Comparison of ENCODE assay signal across 8 cellular contexts in genomic region chr19:4328243-4328990, GRCh38. TPM values are rescaled to one million over a fixed set of nuclear protein-coding genes. Genes with fewer than 3 reads are reported as not detected.
DNase-seq lines count a peak whose midpoint lies in the region; ATAC-seq, FAIRE-seq and TF ChIP-seq lines count a peak whose summit lies in the region.

No MANE protein-coding gene starts in this region.

- peak; percentile 84 for ATAC-seq in HG03439 (IDR thresholded peaks at IDR 0.05; ENCODE audit: unreplicated experiment)

- peak overlapping the region; percentile 51 for H3K18ac ChIP-seq in trophoblast cell (ENCODE audit: low read length)

- H2AFZ ChIP-seq in trophoblast cell (ENCODE audit: insufficient read depth, low read length, poor library complexity), result peak overlapping the region; percentile 82

- peaks cover 5% of the 10 kb centered on the region for H3K27me3 ChIP-seq in SJSA1 (replicated peaks)
- H3K27me3 ChIP-seq in cardiac muscle cell, result no peaks in the 10 kb centered on the region
- no peaks in the 10 kb centered on the region for H3K27me3 ChIP-seq in trophoblast cell (ENCODE audit: insufficient read depth, low read length)
- no peaks in the 10 kb centered on the region for H3K27me3 ChIP-seq in thyroid gland

- peak in 1 of 2 donors; percentile 39 for TF ChIP-seq POLR2A in thyroid gland (IDR thresholded peaks at IDR 0.05)

- peak overlapping the region; percentile 96 for H3K4me2 ChIP-seq in trophoblast cell (ENCODE audit: low read length)

- H3K9me3 ChIP-seq in SJSA1 (replicated peaks) (no peaks in the 10 kb centered on the region), cardiac muscle cell (ENCODE audit: low read depth) (no peaks in the 10 kb centered on the region), trophoblast cell (ENCODE audit: insufficient read depth, low read depth, low read length) (peaks cover 10% of the 10 kb centered on the region), thyroid gland (no peaks in the 10 kb centered on the region)

- no peaks in the 10 kb centered on the region for H3K79me1 ChIP-seq in trophoblast cell (ENCODE audit: low read length)

- no peak overlapping the region for H4K12ac ChIP-seq in trophoblast cell (ENCODE audit: low read depth, low read length)

- WGBS in trophoblast cell (ENCODE audit: extremely low coverage, insufficient coverage, insufficient read length), result no CpG with 5 or more reads among the region's 49 CpGs
- WGBS in thyroid gland, 2 donors, result 5 to 6% methylated on average over 30 of the region's 49 CpGs

- TF ChIP-seq CTCF in cardiac muscle cell (IDR thresholded peaks at IDR 0.05; ENCODE audit: low read depth, low read length) (no peak), thyroid gland (IDR thresholded peaks at IDR 0.05) (peak in 1 of 6 experiments; percentile 35)

- peak; percentile 97 for FAIRE-seq in GM19239 (lab: Jason Lieb, UNC)

- H3K4me1 ChIP-seq in SJSA1 (replicated peaks), result peaks cover 18% of the 10 kb centered on the region
- no peaks in the 10 kb centered on the region for H3K4me1 ChIP-seq in cardiac muscle cell (ENCODE audit: low read depth)
- H3K4me1 ChIP-seq in trophoblast cell (ENCODE audit: control insufficient read depth in 1 of 2, insufficient read depth in 2 of 2, low read length in 2 of 2), result peaks cover 13 to 15% of the 10 kb centered on the region in 2 experiments
- peaks cover 8 to 20% of the 10 kb centered on the region in 2 donors for H3K4me1 ChIP-seq in thyroid gland

- no peak overlapping the region for H3K27ac ChIP-seq in SJSA1
- H3K27ac ChIP-seq in cardiac muscle cell, result peak overlapping the region; percentile 72
- no peak overlapping the region for H3K27ac ChIP-seq in trophoblast cell (ENCODE audit: low read depth, low read length)
- H3K27ac ChIP-seq in thyroid gland, result no peak overlapping the region

- no peak overlapping the region for H2BK12ac ChIP-seq in trophoblast cell (ENCODE audit: low read length)

- peak; percentile 98 for DNase-seq in AG08395 (ENCODE audit: low spot score)
- peak; percentile 88 for DNase-seq in GM19239 (ENCODE audit: insufficient read length, low spot score)
- DNase-seq in SJSA1 (ENCODE audit: low read depth in 1 of 2, low spot score in 2 of 2), result peak; percentile 87 to 98
- peak; percentile 92 for DNase-seq in activated naive CD4-positive, alpha-beta T cell treated with anti-CD3 and anti-CD28 coated beads, Interleukin-2, amount 50 U/mL, for 16 hours
- peak; percentile 93 to 99 for DNase-seq in cardiac muscle cell (ENCODE audit: low read depth in 1 of 2, low spot score in 1 of 2)
- peak; percentile 77 to 95 for DNase-seq in trophoblast cell
- peak; percentile 88 to 94 for DNase-seq in thyroid gland

- H2BK120ac ChIP-seq in trophoblast cell (ENCODE audit: insufficient read depth, low read length, poor library complexity), result no peak overlapping the region

- H3K14ac ChIP-seq in trophoblast cell (ENCODE audit: low read length), result no peak overlapping the region

- peak overlapping the region; percentile 31 for H3K4ac ChIP-seq in trophoblast cell (ENCODE audit: low read depth, low read length)

- intact Hi-C loops in thyroid gland (cut with DNase I), result no loop called here

- H3K36me3 ChIP-seq in SJSA1 (no peaks in the 10 kb centered on the region), cardiac muscle cell (no peaks in the 10 kb centered on the region), trophoblast cell (ENCODE audit: control insufficient read depth in 1 of 2, insufficient read depth in 2 of 2, low read length in 2 of 2) (peaks cover 2 to 9% of the 10 kb centered on the region in 2 experiments), thyroid gland (no peaks in the 10 kb centered on the region)

- H2AK5ac ChIP-seq in trophoblast cell (ENCODE audit: low read length), result no peak overlapping the region

- no peaks in the 10 kb centered on the region for H3K79me2 ChIP-seq in trophoblast cell (ENCODE audit: control insufficient read depth, insufficient read depth, low read length, poor library complexity)

- peak overlapping the region; percentile 42 for H4K8ac ChIP-seq in trophoblast cell (ENCODE audit: low read depth, low read length)

- H2BK5ac ChIP-seq in trophoblast cell (ENCODE audit: low read depth, low read length, poor library complexity), result no peak overlapping the region

- H3K23ac ChIP-seq in trophoblast cell (ENCODE audit: low read length), result no peak overlapping the region

- H3K9ac ChIP-seq in trophoblast cell (ENCODE audit: low read length), result peak overlapping the region; percentile 77

- H4K91ac ChIP-seq in trophoblast cell (ENCODE audit: low read depth, low read length), result no peak overlapping the region

- H3K4me3 ChIP-seq in SJSA1, result peak overlapping the region; percentile 32
- H3K4me3 ChIP-seq in cardiac muscle cell, result peak overlapping the region; percentile 32
- peak overlapping the region; percentile 75 for H3K4me3 ChIP-seq in trophoblast cell (ENCODE audit: low read depth, low read length)
- H3K4me3 ChIP-seq in thyroid gland (replicated peaks in 1 of 3), result peak overlapping the region in 1 of 3 donors; percentile 35

RNA-seq across cellular contexts. Expression of gene STAP2, which starts 10.2 kb away (rescaled TPM):
- total RNA-seq in SJSA1 (2014; rRNA removed; shearing (Covaris generic)), result 1.9 and 3.1 TPM in 2 replicates
- total RNA-seq in cardiac muscle cell (12.3 and 18.0 TPM in 2 replicates), thyroid gland (10 to 100 TPM; 12.1 to 50.6 (median 29.7) TPM)
- polyA plus RNA-seq in cardiac muscle cell, result 18.7 and 20.3 TPM in 2 replicates
- 41.8 and 46.1 TPM in 2 replicates for polyA plus RNA-seq in trophoblast cell (2013)

RNA-seq across cellular contexts. Expression of gene MPND, which starts 14.9 kb away (rescaled TPM):
- total RNA-seq in SJSA1 (2014; rRNA removed; shearing (Covaris generic)), result 4.6 and 6.5 TPM in 2 replicates
- total RNA-seq in cardiac muscle cell (14.4 and 19.8 TPM in 2 replicates), thyroid gland (10 to 100 TPM in 2 of 4 donors, 1 to 10 TPM in 2; 5.6 to 10.5 (median 9.3) TPM)
- 19.2 and 24.3 TPM in 2 replicates for polyA plus RNA-seq in cardiac muscle cell
- polyA plus RNA-seq in trophoblast cell (2013), result 13.8 and 15.3 TPM in 2 replicates

RNA-seq across cellular contexts. Expression of gene FSD1, which starts 24.0 kb away (rescaled TPM):
- 4.5 and 6.9 TPM in 2 replicates for total RNA-seq in SJSA1 (2014; rRNA removed; shearing (Covaris generic))
- total RNA-seq in cardiac muscle cell (16.3 and 24.7 TPM in 2 replicates), thyroid gland (not detected)
- polyA plus RNA-seq in cardiac muscle cell, result 18.5 and 23.2 TPM in 2 replicates
- 8.7 TPM in 2 replicates for polyA plus RNA-seq in trophoblast cell (2013)

RNA-seq across cellular contexts. Expression of gene TMIGD2, which starts 26.2 kb away (rescaled TPM):
- not detected in 2 replicates for total RNA-seq in SJSA1 (2014; rRNA removed; shearing (Covaris generic))
- 0.92 and 2.5 TPM in 2 replicates for total RNA-seq in cardiac muscle cell
- polyA plus RNA-seq in cardiac muscle cell, result 0.84 and 2.9 TPM in 2 replicates
- polyA plus RNA-seq in trophoblast cell (2013), result 0.89 and 1.2 TPM in 2 replicates
- not detected for total RNA-seq in thyroid gland

RNA-seq across cellular contexts. Expression of gene SHD, which starts 49.4 kb away (rescaled TPM):
- not detected in 2 replicates for total RNA-seq in SJSA1 (2014; rRNA removed; shearing (Covaris generic))
- total RNA-seq in cardiac muscle cell (78.4 and 144 TPM in 2 replicates), thyroid gland (not detected)
- 93.2 and 129 TPM in 2 replicates for polyA plus RNA-seq in cardiac muscle cell
- polyA plus RNA-seq in trophoblast cell (2013), result 4.4 and 5.7 TPM in 2 replicates
